1 cellular context compared by ENCODE assay signal in genomic region chr15:75647370-75648155, GRCh38.
A peak's percentile ranks its signal among the peaks of the same experiment; 100 is the strongest.
TF ChIP-seq lines count a peak whose summit lies in the region.

TSS of gene SNX33 (plus strand) at chr15:75647912. CDS start at chr15:75649103, 1,191 bp downstream.

TF ChIP-seq in HepG2, 621 proteins besides CTCF, POLR2A, EP300 and RAD21 (continued from another document and continues in another):
- TF ChIP-seq, protein P1, sequence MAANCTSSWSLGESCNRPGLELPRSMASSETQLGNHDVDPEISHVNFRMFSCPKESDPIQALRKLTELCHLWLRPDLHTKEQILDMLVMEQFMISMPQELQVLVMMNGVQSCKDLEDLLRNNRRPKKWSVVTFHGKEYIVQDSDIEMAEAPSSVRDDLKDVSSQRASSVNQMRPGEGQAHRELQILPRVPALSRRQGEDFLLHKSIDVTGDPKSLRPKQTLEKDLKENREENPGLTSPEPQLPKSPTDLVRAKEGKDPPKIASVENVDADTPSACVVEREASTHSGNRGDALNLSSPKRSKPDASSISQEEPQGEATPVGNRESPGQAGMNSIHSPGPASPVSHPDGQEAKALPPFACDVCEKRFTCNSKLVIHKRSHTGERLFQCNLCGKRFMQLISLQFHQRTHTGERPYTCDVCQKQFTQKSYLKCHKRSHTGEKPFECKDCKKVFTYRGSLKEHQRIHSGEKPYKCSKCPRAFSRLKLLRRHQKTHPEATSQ (CRISPR knock-in tag; IDR thresholded peaks at IDR 0.05; ENCODE audit: borderline replicate concordance), result 0 out of 2 replicates have a peak, but pooled peaks have one; percentile 54
- TF ChIP-seq ISL2 (CRISPR knock-in tag; IDR thresholded peaks at IDR 0.05), result 0 out of 2 replicates have a peak, but pooled peaks have one; percentile 7
- TF ChIP-seq ZNF337 (CRISPR knock-in tag; IDR thresholded peaks at IDR 0.05; ENCODE audit: borderline replicate concordance, low read depth), result no peak
- TF ChIP-seq, protein P2, sequence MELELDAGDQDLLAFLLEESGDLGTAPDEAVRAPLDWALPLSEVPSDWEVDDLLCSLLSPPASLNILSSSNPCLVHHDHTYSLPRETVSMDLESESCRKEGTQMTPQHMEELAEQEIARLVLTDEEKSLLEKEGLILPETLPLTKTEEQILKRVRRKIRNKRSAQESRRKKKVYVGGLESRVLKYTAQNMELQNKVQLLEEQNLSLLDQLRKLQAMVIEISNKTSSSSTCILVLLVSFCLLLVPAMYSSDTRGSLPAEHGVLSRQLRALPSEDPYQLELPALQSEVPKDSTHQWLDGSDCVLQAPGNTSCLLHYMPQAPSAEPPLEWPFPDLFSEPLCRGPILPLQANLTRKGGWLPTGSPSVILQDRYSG (CRISPR knock-in tag; IDR thresholded peaks at IDR 0.05), result no peak
- no peak for TF ChIP-seq AKAP8 (CRISPR knock-in tag; IDR thresholded peaks at IDR 0.05)
- TF ChIP-seq CBX2 (IDR thresholded peaks at IDR 0.05; ENCODE audit: low read depth, low read length), result no peak
- no peak for TF ChIP-seq CBX2 (CRISPR knock-in tag; IDR thresholded peaks at IDR 0.05; ENCODE audit: low read depth)
- no peak for TF ChIP-seq ZNF510 (CRISPR knock-in tag; IDR thresholded peaks at IDR 0.05; ENCODE audit: low read depth)
- no peak for TF ChIP-seq PHB2 (IDR thresholded peaks at IDR 0.05; ENCODE audit: partially characterized antibody)
- TF ChIP-seq ARHGAP35 (CRISPR knock-in tag; IDR thresholded peaks at IDR 0.05; ENCODE audit: borderline replicate concordance), result no peak
- TF ChIP-seq, protein P3, sequence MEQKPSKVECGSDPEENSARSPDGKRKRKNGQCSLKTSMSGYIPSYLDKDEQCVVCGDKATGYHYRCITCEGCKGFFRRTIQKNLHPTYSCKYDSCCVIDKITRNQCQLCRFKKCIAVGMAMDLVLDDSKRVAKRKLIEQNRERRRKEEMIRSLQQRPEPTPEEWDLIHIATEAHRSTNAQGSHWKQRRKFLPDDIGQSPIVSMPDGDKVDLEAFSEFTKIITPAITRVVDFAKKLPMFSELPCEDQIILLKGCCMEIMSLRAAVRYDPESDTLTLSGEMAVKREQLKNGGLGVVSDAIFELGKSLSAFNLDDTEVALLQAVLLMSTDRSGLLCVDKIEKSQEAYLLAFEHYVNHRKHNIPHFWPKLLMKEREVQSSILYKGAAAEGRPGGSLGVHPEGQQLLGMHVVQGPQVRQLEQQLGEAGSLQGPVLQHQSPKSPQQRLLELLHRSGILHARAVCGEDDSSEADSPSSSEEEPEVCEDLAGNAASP (CRISPR knock-in tag; IDR thresholded peaks at IDR 0.05; ENCODE audit: borderline replicate concordance), result peak; percentile 13; the same call in 1 of the 2 replicates
- no peak for TF ChIP-seq GPN1 (CRISPR knock-in tag; IDR thresholded peaks at IDR 0.05; ENCODE audit: borderline replicate concordance)
- peak; percentile 5; the same call in 1 of the 2 replicates for TF ChIP-seq HMG20A (CRISPR knock-in tag; IDR thresholded peaks at IDR 0.05; ENCODE audit: borderline replicate concordance)
- TF ChIP-seq ZNF792 (CRISPR knock-in tag; IDR thresholded peaks at IDR 0.05), result no peak
- TF ChIP-seq SKIL (CRISPR knock-in tag; IDR thresholded peaks at IDR 0.05; ENCODE audit: borderline replicate concordance), result peak; percentile 45; the same call in 1 of the 2 replicates
- TF ChIP-seq, protein P4, sequence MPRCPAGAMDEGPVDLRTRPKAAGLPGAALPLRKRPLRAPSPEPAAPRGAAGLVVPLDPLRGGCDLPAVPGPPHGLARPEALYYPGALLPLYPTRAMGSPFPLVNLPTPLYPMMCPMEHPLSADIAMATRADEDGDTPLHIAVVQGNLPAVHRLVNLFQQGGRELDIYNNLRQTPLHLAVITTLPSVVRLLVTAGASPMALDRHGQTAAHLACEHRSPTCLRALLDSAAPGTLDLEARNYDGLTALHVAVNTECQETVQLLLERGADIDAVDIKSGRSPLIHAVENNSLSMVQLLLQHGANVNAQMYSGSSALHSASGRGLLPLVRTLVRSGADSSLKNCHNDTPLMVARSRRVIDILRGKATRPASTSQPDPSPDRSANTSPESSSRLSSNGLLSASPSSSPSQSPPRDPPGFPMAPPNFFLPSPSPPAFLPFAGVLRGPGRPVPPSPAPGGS (CRISPR knock-in tag; IDR thresholded peaks at IDR 0.05), result 0 out of 2 replicates have a peak, but pooled peaks have one; percentile 43
- no peak for TF ChIP-seq E2F2 (CRISPR knock-in tag; IDR thresholded peaks at IDR 0.05; ENCODE audit: borderline replicate concordance)
- no peak for TF ChIP-seq MAFK (conservative IDR thresholded peaks at IDR 0.05 in 1 of 2, IDR thresholded peaks at IDR 0.05 in 1 of 2; ENCODE audit: low read length in 2 of 2)
- TF ChIP-seq, protein P5, sequence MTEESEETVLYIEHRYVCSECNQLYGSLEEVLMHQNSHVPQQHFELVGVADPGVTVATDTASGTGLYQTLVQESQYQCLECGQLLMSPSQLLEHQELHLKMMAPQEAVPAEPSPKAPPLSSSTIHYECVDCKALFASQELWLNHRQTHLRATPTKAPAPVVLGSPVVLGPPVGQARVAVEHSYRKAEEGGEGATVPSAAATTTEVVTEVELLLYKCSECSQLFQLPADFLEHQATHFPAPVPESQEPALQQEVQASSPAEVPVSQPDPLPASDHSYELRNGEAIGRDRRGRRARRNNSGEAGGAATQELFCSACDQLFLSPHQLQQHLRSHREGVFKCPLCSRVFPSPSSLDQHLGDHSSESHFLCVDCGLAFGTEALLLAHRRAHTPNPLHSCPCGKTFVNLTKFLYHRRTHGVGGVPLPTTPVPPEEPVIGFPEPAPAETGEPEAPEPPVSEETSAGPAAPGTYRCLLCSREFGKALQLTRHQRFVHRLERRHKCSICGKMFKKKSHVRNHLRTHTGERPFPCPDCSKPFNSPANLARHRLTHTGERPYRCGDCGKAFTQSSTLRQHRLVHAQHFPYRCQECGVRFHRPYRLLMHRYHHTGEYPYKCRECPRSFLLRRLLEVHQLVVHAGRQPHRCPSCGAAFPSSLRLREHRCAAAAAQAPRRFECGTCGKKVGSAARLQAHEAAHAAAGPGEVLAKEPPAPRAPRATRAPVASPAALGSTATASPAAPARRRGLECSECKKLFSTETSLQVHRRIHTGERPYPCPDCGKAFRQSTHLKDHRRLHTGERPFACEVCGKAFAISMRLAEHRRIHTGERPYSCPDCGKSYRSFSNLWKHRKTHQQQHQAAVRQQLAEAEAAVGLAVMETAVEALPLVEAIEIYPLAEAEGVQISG (CRISPR knock-in tag; IDR thresholded peaks at IDR 0.05), result peak; percentile 77
- no peak for TF ChIP-seq ZHX2 (IDR thresholded peaks at IDR 0.05; ENCODE audit: low read depth)
- TF ChIP-seq ZHX2 (CRISPR knock-in tag; IDR thresholded peaks at IDR 0.05; ENCODE audit: borderline replicate concordance), result no peak
- no peak for TF ChIP-seq ZSCAN25 (CRISPR knock-in tag; IDR thresholded peaks at IDR 0.05)
- TF ChIP-seq, protein P6, sequence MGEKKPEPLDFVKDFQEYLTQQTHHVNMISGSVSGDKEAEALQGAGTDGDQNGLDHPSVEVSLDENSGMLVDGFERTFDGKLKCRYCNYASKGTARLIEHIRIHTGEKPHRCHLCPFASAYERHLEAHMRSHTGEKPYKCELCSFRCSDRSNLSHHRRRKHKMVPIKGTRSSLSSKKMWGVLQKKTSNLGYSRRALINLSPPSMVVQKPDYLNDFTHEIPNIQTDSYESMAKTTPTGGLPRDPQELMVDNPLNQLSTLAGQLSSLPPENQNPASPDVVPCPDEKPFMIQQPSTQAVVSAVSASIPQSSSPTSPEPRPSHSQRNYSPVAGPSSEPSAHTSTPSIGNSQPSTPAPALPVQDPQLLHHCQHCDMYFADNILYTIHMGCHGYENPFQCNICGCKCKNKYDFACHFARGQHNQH (CRISPR knock-in tag; IDR thresholded peaks at IDR 0.05), result no peak; the same call in 1 of the 2 replicates
- TF ChIP-seq HNRNPUL1 (IDR thresholded peaks at IDR 0.05; ENCODE audit: low read depth, low read length), result no peak
- TF ChIP-seq YEATS4 (CRISPR knock-in tag; IDR thresholded peaks at IDR 0.05; ENCODE audit: borderline replicate concordance), result peak; percentile 22; the same call in 1 of the 2 replicates
- no peak for TF ChIP-seq SRF (IDR thresholded peaks at IDR 0.05; ENCODE audit: low read depth, low read length)
- TF ChIP-seq NRL (CRISPR knock-in tag; IDR thresholded peaks at IDR 0.05; ENCODE audit: borderline replicate concordance), result no peak
- TF ChIP-seq, protein P7, sequence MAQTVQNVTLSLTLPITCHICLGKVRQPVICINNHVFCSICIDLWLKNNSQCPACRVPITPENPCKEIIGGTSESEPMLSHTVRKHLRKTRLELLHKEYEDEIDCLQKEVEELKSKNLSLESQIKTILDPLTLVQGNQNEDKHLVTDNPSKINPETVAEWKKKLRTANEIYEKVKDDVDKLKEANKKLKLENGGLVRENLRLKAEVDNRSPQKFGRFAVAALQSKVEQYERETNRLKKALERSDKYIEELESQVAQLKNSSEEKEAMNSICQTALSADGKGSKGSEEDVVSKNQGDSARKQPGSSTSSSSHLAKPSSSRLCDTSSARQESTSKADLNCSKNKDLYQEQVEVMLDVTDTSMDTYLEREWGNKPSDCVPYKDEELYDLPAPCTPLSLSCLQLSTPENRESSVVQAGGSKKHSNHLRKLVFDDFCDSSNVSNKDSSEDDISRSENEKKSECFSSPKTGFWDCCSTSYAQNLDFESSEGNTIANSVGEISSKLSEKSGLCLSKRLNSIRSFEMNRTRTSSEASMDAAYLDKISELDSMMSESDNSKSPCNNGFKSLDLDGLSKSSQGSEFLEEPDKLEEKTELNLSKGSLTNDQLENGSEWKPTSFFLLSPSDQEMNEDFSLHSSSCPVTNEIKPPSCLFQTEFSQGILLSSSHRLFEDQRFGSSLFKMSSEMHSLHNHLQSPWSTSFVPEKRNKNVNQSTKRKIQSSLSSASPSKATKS (CRISPR knock-in tag; IDR thresholded peaks at IDR 0.05), result no peak
- TF ChIP-seq ZNF567 (CRISPR knock-in tag; IDR thresholded peaks at IDR 0.05; ENCODE audit: borderline replicate concordance), result peak; percentile 22; the same call in 1 of the 2 replicates
- TF ChIP-seq DBP (CRISPR knock-in tag; IDR thresholded peaks at IDR 0.05; ENCODE audit: not compliant biosample characterization), result no peak
- TF ChIP-seq KDM5B (CRISPR knock-in tag; IDR thresholded peaks at IDR 0.05; ENCODE audit: borderline replicate concordance), result peak; percentile 33; the same call in 1 of the 2 replicates
- TF ChIP-seq MEIS1 (CRISPR knock-in tag; IDR thresholded peaks at IDR 0.05; ENCODE audit: borderline replicate concordance), result no peak
- no peak for TF ChIP-seq ZNF207 (IDR thresholded peaks at IDR 0.05; ENCODE audit: borderline replicate concordance)
